Comparison of ENCODE assay signal across 1 cellular context in the genomic region with DNA sequence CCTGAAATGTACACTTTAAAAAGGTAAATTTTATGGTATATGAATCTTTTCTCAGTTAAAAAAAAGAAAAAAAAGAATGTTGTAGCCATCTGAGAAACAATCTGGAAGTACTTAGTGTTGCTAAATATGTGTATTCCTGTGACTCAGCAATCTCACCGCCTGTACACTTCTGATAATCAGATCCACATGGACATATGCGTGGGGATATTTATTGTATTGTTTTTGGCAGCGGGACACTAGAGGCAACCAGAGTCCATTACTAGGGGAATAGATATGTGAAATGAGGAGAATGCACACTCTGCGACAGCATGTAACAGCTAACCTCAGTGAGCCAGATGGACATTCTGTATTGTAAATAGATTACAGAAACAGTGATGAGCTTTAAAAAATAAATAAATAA.
TF ChIP-seq lines count a peak whose summit lies in the region.

No MANE protein-coding gene starts in this region.

TF ChIP-seq in SK-N-SH treated with all-trans-retinoic acid at 6 μM for 48 hours, 23 proteins besides CTCF, POLR2A, EP300 and RAD21 (continued from another document):
- TF ChIP-seq, protein P1, sequence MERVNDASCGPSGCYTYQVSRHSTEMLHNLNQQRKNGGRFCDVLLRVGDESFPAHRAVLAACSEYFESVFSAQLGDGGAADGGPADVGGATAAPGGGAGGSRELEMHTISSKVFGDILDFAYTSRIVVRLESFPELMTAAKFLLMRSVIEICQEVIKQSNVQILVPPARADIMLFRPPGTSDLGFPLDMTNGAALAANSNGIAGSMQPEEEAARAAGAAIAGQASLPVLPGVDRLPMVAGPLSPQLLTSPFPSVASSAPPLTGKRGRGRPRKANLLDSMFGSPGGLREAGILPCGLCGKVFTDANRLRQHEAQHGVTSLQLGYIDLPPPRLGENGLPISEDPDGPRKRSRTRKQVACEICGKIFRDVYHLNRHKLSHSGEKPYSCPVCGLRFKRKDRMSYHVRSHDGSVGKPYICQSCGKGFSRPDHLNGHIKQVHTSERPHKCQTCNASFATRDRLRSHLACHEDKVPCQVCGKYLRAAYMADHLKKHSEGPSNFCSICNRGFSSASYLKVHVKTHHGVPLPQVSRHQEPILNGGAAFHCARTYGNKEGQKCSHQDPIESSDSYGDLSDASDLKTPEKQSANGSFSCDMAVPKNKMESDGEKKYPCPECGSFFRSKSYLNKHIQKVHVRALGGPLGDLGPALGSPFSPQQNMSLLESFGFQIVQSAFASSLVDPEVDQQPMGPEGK (CRISPR knock-in tag; IDR thresholded peaks at IDR 0.05; ENCODE audit: borderline replicate concordance), result no peak
- TF ChIP-seq BACH2 (CRISPR knock-in tag; IDR thresholded peaks at IDR 0.05; ENCODE audit: borderline replicate concordance) (peak; percentile 99; the same call in 1 of the 2 replicates), ZNF8 (CRISPR knock-in tag; IDR thresholded peaks at IDR 0.05) (0 out of 2 replicates have a peak, but pooled peaks have one; percentile 36), ARNTL (CRISPR knock-in tag; IDR thresholded peaks at IDR 0.05; ENCODE audit: borderline replicate concordance, low read depth) (no peak), PPARA (CRISPR knock-in tag; IDR thresholded peaks at IDR 0.05; ENCODE audit: borderline replicate concordance) (no peak), ESRRG (CRISPR knock-in tag; IDR thresholded peaks at IDR 0.05) (no peak), OSR1 (CRISPR knock-in tag; IDR thresholded peaks at IDR 0.05) (no peak), TCF4 (CRISPR knock-in tag; IDR thresholded peaks at IDR 0.05; ENCODE audit: borderline replicate concordance) (peak; percentile 98), SNAI2 (CRISPR knock-in tag; IDR thresholded peaks at IDR 0.05) (peak; percentile 84), ZC3H10 (CRISPR knock-in tag; IDR thresholded peaks at IDR 0.05) (no peak), CREB5 (CRISPR knock-in tag; IDR thresholded peaks at IDR 0.05; ENCODE audit: low read depth) (peak; percentile 66), CSDC2 (CRISPR knock-in tag; IDR thresholded peaks at IDR 0.05) (no peak), RARB (CRISPR knock-in tag; IDR thresholded peaks at IDR 0.05) (no peak), ZNF565 (CRISPR knock-in tag; conservative IDR thresholded peaks at IDR 0.05; ENCODE audit: low read depth) (no peak), TOX (CRISPR knock-in tag; IDR thresholded peaks at IDR 0.05; ENCODE audit: borderline replicate concordance) (no peak), ZFP30 (CRISPR knock-in tag; IDR thresholded peaks at IDR 0.05) (no peak), ISL1 (CRISPR knock-in tag; IDR thresholded peaks at IDR 0.05) (peak; percentile 88), ZNF70 (CRISPR knock-in tag; IDR thresholded peaks at IDR 0.05) (peak; percentile 91)
- TF ChIP-seq, protein P2, sequence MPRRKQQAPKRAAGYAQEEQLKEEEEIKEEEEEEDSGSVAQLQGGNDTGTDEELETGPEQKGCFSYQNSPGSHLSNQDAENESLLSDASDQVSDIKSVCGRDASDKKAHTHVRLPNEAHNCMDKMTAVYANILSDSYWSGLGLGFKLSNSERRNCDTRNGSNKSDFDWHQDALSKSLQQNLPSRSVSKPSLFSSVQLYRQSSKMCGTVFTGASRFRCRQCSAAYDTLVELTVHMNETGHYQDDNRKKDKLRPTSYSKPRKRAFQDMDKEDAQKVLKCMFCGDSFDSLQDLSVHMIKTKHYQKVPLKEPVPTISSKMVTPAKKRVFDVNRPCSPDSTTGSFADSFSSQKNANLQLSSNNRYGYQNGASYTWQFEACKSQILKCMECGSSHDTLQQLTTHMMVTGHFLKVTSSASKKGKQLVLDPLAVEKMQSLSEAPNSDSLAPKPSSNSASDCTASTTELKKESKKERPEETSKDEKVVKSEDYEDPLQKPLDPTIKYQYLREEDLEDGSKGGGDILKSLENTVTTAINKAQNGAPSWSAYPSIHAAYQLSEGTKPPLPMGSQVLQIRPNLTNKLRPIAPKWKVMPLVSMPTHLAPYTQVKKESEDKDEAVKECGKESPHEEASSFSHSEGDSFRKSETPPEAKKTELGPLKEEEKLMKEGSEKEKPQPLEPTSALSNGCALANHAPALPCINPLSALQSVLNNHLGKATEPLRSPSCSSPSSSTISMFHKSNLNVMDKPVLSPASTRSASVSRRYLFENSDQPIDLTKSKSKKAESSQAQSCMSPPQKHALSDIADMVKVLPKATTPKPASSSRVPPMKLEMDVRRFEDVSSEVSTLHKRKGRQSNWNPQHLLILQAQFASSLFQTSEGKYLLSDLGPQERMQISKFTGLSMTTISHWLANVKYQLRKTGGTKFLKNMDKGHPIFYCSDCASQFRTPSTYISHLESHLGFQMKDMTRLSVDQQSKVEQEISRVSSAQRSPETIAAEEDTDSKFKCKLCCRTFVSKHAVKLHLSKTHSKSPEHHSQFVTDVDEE (CRISPR knock-in tag; IDR thresholded peaks at IDR 0.05), result peak; percentile 68
- TF ChIP-seq, protein P3, sequence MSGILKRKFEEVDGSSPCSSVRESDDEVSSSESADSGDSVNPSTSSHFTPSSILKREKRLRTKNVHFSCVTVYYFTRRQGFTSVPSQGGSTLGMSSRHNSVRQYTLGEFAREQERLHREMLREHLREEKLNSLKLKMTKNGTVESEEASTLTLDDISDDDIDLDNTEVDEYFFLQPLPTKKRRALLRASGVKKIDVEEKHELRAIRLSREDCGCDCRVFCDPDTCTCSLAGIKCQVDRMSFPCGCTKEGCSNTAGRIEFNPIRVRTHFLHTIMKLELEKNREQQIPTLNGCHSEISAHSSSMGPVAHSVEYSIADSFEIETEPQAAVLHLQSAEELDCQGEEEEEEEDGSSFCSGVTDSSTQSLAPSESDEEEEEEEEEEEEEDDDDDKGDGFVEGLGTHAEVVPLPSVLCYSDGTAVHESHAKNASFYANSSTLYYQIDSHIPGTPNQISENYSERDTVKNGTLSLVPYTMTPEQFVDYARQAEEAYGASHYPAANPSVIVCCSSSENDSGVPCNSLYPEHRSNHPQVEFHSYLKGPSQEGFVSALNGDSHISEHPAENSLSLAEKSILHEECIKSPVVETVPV (CRISPR knock-in tag; IDR thresholded peaks at IDR 0.05), result 0 out of 2 replicates have a peak, but pooled peaks have one; percentile 17
